1 cellular context compared by ENCODE assay signal in the genomic region with DNA sequence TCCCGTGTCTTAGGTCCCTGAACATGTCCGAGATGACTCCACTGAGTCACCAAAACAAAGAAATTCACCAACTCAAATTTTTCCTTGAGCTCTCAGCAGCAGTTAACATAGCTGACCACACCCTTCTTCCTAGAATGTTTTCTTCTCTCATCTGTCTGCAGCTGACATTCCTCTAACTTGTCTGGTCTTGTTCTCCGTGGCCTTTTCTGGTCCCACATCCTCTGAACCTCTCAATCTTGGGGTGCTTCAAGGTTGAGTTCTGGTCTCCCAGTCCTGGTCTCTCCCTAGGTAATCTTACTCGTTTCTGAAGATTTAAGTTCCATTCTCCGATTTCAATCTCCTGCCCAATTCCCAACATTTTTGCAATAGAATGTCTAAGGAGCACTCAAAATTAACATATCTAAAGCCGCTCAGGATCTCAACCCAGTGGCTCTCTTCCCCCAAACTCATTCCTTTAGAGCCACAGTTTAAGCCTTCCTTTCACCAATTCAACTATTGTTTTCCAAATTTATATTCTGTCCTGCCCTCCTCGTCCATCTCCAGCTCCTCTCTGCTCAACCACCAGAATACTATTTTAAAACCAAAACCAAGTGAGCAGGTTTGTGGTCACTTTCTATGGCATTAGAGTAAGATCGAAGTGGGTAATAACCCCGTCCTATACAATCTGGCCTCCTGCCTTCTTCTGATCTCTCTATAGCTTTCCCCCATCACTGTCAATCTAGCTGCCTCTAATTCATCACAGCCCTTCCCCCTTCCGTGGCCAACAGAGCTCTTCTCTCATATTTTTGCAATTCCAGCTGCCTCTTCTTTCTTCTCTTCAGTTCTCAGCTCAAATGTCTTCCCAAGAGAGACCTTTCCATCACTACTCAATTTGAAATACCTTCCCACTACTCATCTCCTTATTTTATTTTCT.
TF ChIP-seq lines count a peak whose summit lies in the region.

No MANE protein-coding gene starts in this region.

TF ChIP-seq in IMR-90, 13 proteins besides CTCF, POLR2A, EP300 and RAD21:
- TF ChIP-seq FOS (IDR thresholded peaks at IDR 0.05; ENCODE audit: low read depth, low read length) (no peak), CEBPB (IDR thresholded peaks at IDR 0.05; ENCODE audit: low read depth, low read length) (no peak), SMC3 (IDR thresholded peaks at IDR 0.05; ENCODE audit: low read depth, low read length) (no peak), BHLHE40 (IDR thresholded peaks at IDR 0.05; ENCODE audit: low read depth, low read length) (no peak), MAZ (IDR thresholded peaks at IDR 0.05; ENCODE audit: borderline replicate concordance, low read depth, low read length) (no peak), RFX5 (IDR thresholded peaks at IDR 0.05; ENCODE audit: low read depth, low read length) (no peak)
- TF ChIP-seq, protein P1, sequence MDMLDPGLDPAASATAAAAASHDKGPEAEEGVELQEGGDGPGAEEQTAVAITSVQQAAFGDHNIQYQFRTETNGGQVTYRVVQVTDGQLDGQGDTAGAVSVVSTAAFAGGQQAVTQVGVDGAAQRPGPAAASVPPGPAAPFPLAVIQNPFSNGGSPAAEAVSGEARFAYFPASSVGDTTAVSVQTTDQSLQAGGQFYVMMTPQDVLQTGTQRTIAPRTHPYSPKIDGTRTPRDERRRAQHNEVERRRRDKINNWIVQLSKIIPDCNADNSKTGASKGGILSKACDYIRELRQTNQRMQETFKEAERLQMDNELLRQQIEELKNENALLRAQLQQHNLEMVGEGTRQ (IDR thresholded peaks at IDR 0.05; ENCODE audit: low read depth, low read length) = no peak
- TF ChIP-seq, protein P2, sequence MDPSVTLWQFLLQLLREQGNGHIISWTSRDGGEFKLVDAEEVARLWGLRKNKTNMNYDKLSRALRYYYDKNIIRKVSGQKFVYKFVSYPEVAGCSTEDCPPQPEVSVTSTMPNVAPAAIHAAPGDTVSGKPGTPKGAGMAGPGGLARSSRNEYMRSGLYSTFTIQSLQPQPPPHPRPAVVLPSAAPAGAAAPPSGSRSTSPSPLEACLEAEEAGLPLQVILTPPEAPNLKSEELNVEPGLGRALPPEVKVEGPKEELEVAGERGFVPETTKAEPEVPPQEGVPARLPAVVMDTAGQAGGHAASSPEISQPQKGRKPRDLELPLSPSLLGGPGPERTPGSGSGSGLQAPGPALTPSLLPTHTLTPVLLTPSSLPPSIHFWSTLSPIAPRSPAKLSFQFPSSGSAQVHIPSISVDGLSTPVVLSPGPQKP (IDR thresholded peaks at IDR 0.05; ENCODE audit: borderline replicate concordance, low read depth, low read length) = no peak
